Comparison of ENCODE assay signal across 19 cellular contexts in genomic region chr10:1382711-1383110, GRCh38.
"Had no signal": no experiment of that assay in that cellular context is flagged by ENCODE, and none has a peak within 500 bp of the region (broad histone marks: within the 10 kb centered on the region; RNA-seq: fewer than 3 reads in every experiment).

No MANE protein-coding gene starts in this region.

- H3K27ac ChIP-seq: hepatocyte, transverse colon had no signal

- ATAC-seq: activated CD4-positive, CD25-positive, alpha-beta regulatory T cell treated with anti-CD3 and anti-CD28 coated beads, Interleukin-2, amount 50 U/mL, for 24 hours; effector memory CD8-positive, alpha-beta T cell; left colon; stimulated activated naive CD8-positive, alpha-beta T cell treated with anti-CD3 and anti-CD28 coated beads, Interleukin-15, Interleukin-2, amounts not matched to agents 100 U/mL and 50 U/mL, for 24 hours had no signal

- H3K4me1 ChIP-seq: transverse colon had no signal

- DNase-seq: activated CD4-positive, alpha-beta T cell treated with anti-CD3 and anti-CD28 coated beads, Interleukin-2, amount 50 U/mL, for 1 hour; activated T-cell treated with anti-CD3 and anti-CD28 coated beads, Interleukin-2, amount 50 U/mL, for 1 hour; cerebellar nuclear complex; effector memory CD8-positive, alpha-beta T cell; foreskin fibroblast; left colon; midbrain; SHP77 treated with DMSO at 0.1 percent for 48 hours; stimulated activated CD4-positive, alpha-beta T cell treated with anti-CD3 and anti-CD28 coated beads, Interleukin-12 subunit alpha, Interleukin-12 subunit beta, amount 100 ng/mL, for 4 hours; stimulated activated CD4-positive, alpha-beta T cell treated with anti-CD3 and anti-CD28 coated beads, Interleukin-1b, Interleukin-23, amount 100 ng/mL, for 48 hours; stimulated activated naive CD8-positive, alpha-beta T cell treated with anti-CD3 and anti-CD28 coated beads, Interleukin-15, Interleukin-2, amounts not matched to agents 100 U/mL and 50 U/mL, for 24 hours; transverse colon had no signal

- H3K4me3 Mint-ChIP-seq: activated naive CD4-positive, alpha-beta T cell treated with anti-CD3 and anti-CD28 coated beads, Interleukin-2, amount 50 U/mL, for 24 hours; dendritic cell treated with granulocyte-macrophage colony-stimulating factor and Interleukin-4, amounts not matched to agents 40 ng/mL and 50 ng/mL, for 4 days; effector memory CD8-positive, alpha-beta T cell; nephron; T-helper 1 cell treated with Interleukin-12 subunit alpha and Interleukin-12 subunit beta and Interleukin-4 antibody, amounts not matched to agents 30 μg/mL and 1 μg/mL, for 36 hours had no signal

- H3K36me3 ChIP-seq: transverse colon had no signal

- H3K4me1 Mint-ChIP-seq: activated naive CD4-positive, alpha-beta T cell treated with anti-CD3 and anti-CD28 coated beads, Interleukin-2, amount 50 U/mL, for 24 hours had no signal

- H3K9me3 ChIP-seq: transverse colon had no signal

- H3K4me3 ChIP-seq: hepatocyte, transverse colon had no signal

- H3K27ac Mint-ChIP-seq: activated naive CD4-positive, alpha-beta T cell treated with anti-CD3 and anti-CD28 coated beads, Interleukin-2, amount 50 U/mL, for 24 hours; activated T-helper 2 cell treated with anti-CD3 and anti-CD28 coated beads, Interferon-gamma antibody, Interleukin-2, Interleukin-4, amounts not matched to agents 10 μg/mL and 5 μg/mL and 100 μg/mL, durations not matched to agents 14 hours and 24 hours and 36 hours; dendritic cell treated with granulocyte-macrophage colony-stimulating factor and Interleukin-4, amounts not matched to agents 40 ng/mL and 50 ng/mL, for 4 days; effector memory CD8-positive, alpha-beta T cell; nephron; T-helper 1 cell treated with Interleukin-12 subunit alpha and Interleukin-12 subunit beta and Interleukin-4 antibody, amounts not matched to agents 30 μg/mL and 1 μg/mL, for 36 hours had no signal

- H3K9me3 Mint-ChIP-seq: activated naive CD4-positive, alpha-beta T cell treated with anti-CD3 and anti-CD28 coated beads, Interleukin-2, amount 50 U/mL, for 24 hours; activated T-helper 2 cell treated with anti-CD3 and anti-CD28 coated beads, Interferon-gamma antibody, Interleukin-2, Interleukin-4, amounts not matched to agents 10 μg/mL and 5 μg/mL and 100 μg/mL, durations not matched to agents 14 hours and 24 hours and 36 hours; effector memory CD8-positive, alpha-beta T cell; T-helper 1 cell treated with Interleukin-12 subunit alpha and Interleukin-12 subunit beta and Interleukin-4 antibody, amounts not matched to agents 30 μg/mL and 1 μg/mL, for 36 hours had no signal

- H3K36me3 Mint-ChIP-seq: activated naive CD4-positive, alpha-beta T cell treated with anti-CD3 and anti-CD28 coated beads, Interleukin-2, amount 50 U/mL, for 24 hours had no signal
